ENCODE assay signal across 8 cellular contexts in the genomic region with DNA sequence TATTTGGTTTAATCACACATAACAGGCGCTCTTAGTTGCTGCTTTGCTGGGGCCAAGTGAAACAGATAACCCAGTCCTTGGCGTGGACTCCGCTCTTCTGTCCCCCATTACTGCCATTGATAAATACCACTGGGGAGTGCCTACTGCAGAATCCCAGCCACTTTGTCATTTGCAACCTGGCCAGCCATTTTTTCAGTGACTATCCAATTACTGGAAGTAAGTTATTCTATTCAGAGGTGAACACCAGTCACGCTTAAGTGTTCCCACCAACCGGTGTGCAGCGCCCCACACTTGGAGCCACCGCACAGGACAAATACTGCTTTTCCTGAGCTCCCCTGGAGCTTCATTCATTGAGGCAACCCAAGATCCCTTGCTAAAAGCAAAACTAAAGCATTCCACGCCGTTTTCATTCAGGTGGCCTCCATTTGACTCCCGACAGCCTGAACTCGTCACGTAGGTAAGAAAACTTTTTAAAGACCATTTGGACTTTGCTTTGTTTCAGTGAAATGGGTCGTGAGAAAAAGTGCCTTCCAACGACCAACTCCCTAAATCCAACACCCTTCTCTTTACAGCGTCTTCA. TPM values are rescaled to one million over a fixed set of nuclear protein-coding genes. Genes with fewer than 3 reads are reported as not detected.
DNase-seq lines count a peak whose midpoint lies in the region; ATAC-seq and TF ChIP-seq lines count a peak whose summit lies in the region.

No MANE protein-coding gene starts in this region.

- H3K27me3 Mint-ChIP-seq in CD4-positive, alpha-beta T cell = no peaks in the 10 kb centered on the region
- peaks cover 3% of the 10 kb centered on the region for H3K27me3 Mint-ChIP-seq in nephron (ENCODE audit: low read depth)

- ATAC-seq in CD4-positive, alpha-beta T cell (ENCODE audit: poor library complexity) = no peak

- H3K36me3 Mint-ChIP-seq in CD4-positive, alpha-beta T cell (ENCODE audit: low read depth) = peaks cover 11% of the 10 kb centered on the region
- no peaks in the 10 kb centered on the region for H3K36me3 Mint-ChIP-seq in nephron (ENCODE audit: low read depth)

- H3K4me1 Mint-ChIP-seq in CD4-positive, alpha-beta T cell (ENCODE audit: low read depth) = peaks cover 65% of the 10 kb centered on the region
- H3K4me1 Mint-ChIP-seq in nephron = peaks cover 57% of the 10 kb centered on the region

- no peaks in the 10 kb centered on the region for H3K27me3 ChIP-seq in CD4-positive, alpha-beta T cell (ENCODE audit: control insufficient read depth, insufficient read depth, low read length)

- no peaks in the 10 kb centered on the region for H3K9me3 Mint-ChIP-seq in CD4-positive, alpha-beta T cell
- H3K9me3 Mint-ChIP-seq in nephron = no peaks in the 10 kb centered on the region

- peak overlapping the region; percentile 81 for H3K27ac ChIP-seq in CD4-positive, alpha-beta T cell (ENCODE audit: low read depth, low read length)

- DNase-seq in CD4-positive, alpha-beta T cell = no peak
- DNase-seq in NCI-H2107 (lab: John Stamatoyannopoulos, UW) (peak; percentile 30), dermis blood vessel endothelial cell (peak; percentile 15), SKM-1 treated with dmso at 0.1 percent for 144 hours (lab: John Stamatoyannopoulos, UW; ENCODE audit: unreplicated experiment) (no peak), A172 (ENCODE audit: low spot score) (no peak), NCI-H1105 treated with DMSO at 0.1 percent for 48 hours (lab: John Stamatoyannopoulos, UW) (no peak)
- no peak for DNase-seq in activated CD4-positive, alpha-beta T cell treated with anti-CD3 and anti-CD28 coated beads, Interleukin-2, amount 50 U/mL, for 4 hours

- no peaks in the 10 kb centered on the region for H3K9me3 ChIP-seq in CD4-positive, alpha-beta T cell (ENCODE audit: control insufficient read depth, low read length)

- CTCF ChIA-PET in CD4-positive, alpha-beta T cell (lab: Charles Lee) = interaction anchor here (4.6 kb wide), 1 partner anchor 26 kb away, joined by 22 read pairs; no protein-coding TSS in a partner anchor

- intact Hi-C loops in CD4-positive, alpha-beta T cell (cut with DNase I, micrococcal nuclease) = loop anchor here (2.0 to 5.0 kb wide), 6 partner anchors 25 to 1780 kb away; partner anchors contain the start of genes HAPSTR1 (in 1 of the 2) and NUBP1 (in 1 of the 2)

- no peak for TF ChIP-seq CTCF in CD4-positive, alpha-beta T cell (IDR thresholded peaks at IDR 0.05)
- no peak for TF ChIP-seq CTCF in nephron (IDR thresholded peaks at IDR 0.05; ENCODE audit: unreplicated experiment in 3 of 3)

- H3K4me3 Mint-ChIP-seq in CD4-positive, alpha-beta T cell = peak overlapping the region; percentile 97
- peak overlapping the region; percentile 90 to 98 (median 91) for H3K4me3 Mint-ChIP-seq in nephron

- peak overlapping the region; percentile 94 for H3K27ac Mint-ChIP-seq in CD4-positive, alpha-beta T cell
- H3K27ac Mint-ChIP-seq in nephron = peak overlapping the region; percentile 80 to 90 (median 89)

- POLR2A ChIA-PET in CD4-positive, alpha-beta T cell (lab: Charles Lee) = interaction anchor here (0.6 to 1.7 kb wide), 7 partner anchors 12 to 129 kb away, joined by 3 to 13 read pairs (median 3); partner anchors contain the start of gene HAPSTR1

RNA-seq across cellular contexts. Expression of gene USP7, which starts 1.8 kb away (rescaled TPM):
- 100 to 1,000 TPM; 259 to 268 TPM for total RNA-seq in CD4-positive, alpha-beta T cell
- 61.3 and 72.1 TPM in 2 replicates for total RNA-seq in dermis blood vessel endothelial cell
- total RNA-seq in A172 (2014; rRNA removed; shearing (Covaris generic)) = 49.8 and 62.1 TPM in 2 replicates

Comparison
In these comparisons a context has a peak if more than half of its experiments do, and no peak if none do; other contexts are left out.
1. DNase-seq: peak in NCI-H2107 (single experiment) and dermis blood vessel endothelial cell (single experiment); none in CD4-positive, alpha-beta T cell (0 of 10), SKM-1 treated with dmso at 0.1 percent for 144 hours (single experiment), A172 (single experiment), NCI-H1105 treated with DMSO at 0.1 percent for 48 hours (single experiment) and activated CD4-positive, alpha-beta T cell treated with anti-CD3 and anti-CD28 coated beads, Interleukin-2, amount 50 U/mL, for 4 hours (0 of 2).